Comparison of ENCODE assay signal across 2 cellular contexts in genomic region chr17:2963332-2964027, GRCh38.
TF ChIP-seq lines count a peak whose summit lies in the region.

No MANE protein-coding gene starts in this region.

TF ChIP-seq in SK-N-SH, 30 proteins besides CTCF, POLR2A, EP300 and RAD21 (continued from another document):
- TF ChIP-seq PBX3 (IDR thresholded peaks at IDR 0.05) (no peak), REST (IDR thresholded peaks at IDR 0.05; ENCODE audit: low read depth, low read length) (no peak), SMC3 (IDR thresholded peaks at IDR 0.05; ENCODE audit: low read depth, low read length) (no peak), USF2 (IDR thresholded peaks at IDR 0.05; ENCODE audit: borderline replicate concordance, low read depth, low read length) (no peak), YY1 (IDR thresholded peaks at IDR 0.05; ENCODE audit: low read depth) (no peak), JUND (IDR thresholded peaks at IDR 0.05) (no peak), NRF1 (IDR thresholded peaks at IDR 0.05; ENCODE audit: low read depth, low read length) (no peak), TCF12 (IDR thresholded peaks at IDR 0.05) (no peak), USF1 (IDR thresholded peaks at IDR 0.05; ENCODE audit: borderline replicate concordance, low read depth) (no peak)

TF ChIP-seq in SK-N-SH treated with all-trans-retinoic acid at 6 μM for 48 hours, 23 proteins besides CTCF, POLR2A, EP300 and RAD21 (continued from another document):
- TF ChIP-seq PATZ1 (CRISPR knock-in tag; IDR thresholded peaks at IDR 0.05; ENCODE audit: borderline replicate concordance) (no peak), POU6F1 (CRISPR knock-in tag; IDR thresholded peaks at IDR 0.05; ENCODE audit: borderline replicate concordance, low read depth) (no peak), CREB5 (CRISPR knock-in tag; IDR thresholded peaks at IDR 0.05; ENCODE audit: low read depth) (no peak), CSDC2 (CRISPR knock-in tag; IDR thresholded peaks at IDR 0.05) (no peak), TCF4 (CRISPR knock-in tag; IDR thresholded peaks at IDR 0.05; ENCODE audit: borderline replicate concordance) (no peak), ESRRG (CRISPR knock-in tag; IDR thresholded peaks at IDR 0.05) (no peak), ARNTL (CRISPR knock-in tag; IDR thresholded peaks at IDR 0.05; ENCODE audit: borderline replicate concordance, low read depth) (no peak), CSRNP3 (CRISPR knock-in tag; IDR thresholded peaks at IDR 0.05) (no peak), ZNF70 (CRISPR knock-in tag; IDR thresholded peaks at IDR 0.05) (no peak), BACH2 (CRISPR knock-in tag; IDR thresholded peaks at IDR 0.05; ENCODE audit: borderline replicate concordance) (no peak)
TF ChIP-seq in SK-N-SH treated with all-trans-retinoic acid at 6 μM for 48 hours: peak in this region for 0.
